In the genomic region with DNA sequence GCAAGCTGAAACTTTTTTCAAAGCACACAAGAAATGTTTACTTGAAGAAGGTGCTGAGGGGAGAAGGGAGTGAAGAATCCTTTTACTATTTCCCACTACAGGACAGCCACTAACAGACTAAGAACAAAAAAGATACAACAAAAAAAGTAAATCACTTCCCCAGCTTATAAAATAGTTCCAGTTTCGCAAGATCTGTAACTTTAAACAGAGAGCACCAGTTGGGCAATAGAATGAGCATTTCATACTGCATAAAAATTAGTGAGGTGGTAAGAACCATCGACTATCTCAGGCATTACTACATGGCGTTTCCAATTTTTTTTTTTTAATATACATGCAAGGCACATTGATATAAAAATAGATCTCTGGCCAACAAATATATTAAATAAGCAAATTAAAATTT, we compare ENCODE assay signal across 1 cellular context.
A peak's percentile ranks its signal among the peaks of the same experiment; 100 is the strongest.
TF ChIP-seq lines count a peak whose summit lies in the region.

No MANE protein-coding gene starts in this region.

TF ChIP-seq in HepG2, 621 proteins besides CTCF, POLR2A, EP300 and RAD21:
- TF ChIP-seq, protein P1, sequence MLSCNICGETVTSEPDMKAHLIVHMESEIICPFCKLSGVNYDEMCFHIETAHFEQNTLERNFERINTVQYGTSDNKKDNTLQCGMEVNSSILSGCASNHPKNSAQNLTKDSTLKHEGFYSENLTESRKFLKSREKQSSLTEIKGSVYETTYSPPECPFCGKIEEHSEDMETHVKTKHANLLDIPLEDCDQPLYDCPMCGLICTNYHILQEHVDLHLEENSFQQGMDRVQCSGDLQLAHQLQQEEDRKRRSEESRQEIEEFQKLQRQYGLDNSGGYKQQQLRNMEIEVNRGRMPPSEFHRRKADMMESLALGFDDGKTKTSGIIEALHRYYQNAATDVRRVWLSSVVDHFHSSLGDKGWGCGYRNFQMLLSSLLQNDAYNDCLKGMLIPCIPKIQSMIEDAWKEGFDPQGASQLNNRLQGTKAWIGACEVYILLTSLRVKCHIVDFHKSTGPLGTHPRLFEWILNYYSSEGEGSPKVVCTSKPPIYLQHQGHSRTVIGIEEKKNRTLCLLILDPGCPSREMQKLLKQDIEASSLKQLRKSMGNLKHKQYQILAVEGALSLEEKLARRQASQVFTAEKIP (CRISPR knock-in tag; IDR thresholded peaks at IDR 0.05; ENCODE audit: borderline replicate concordance) = no peak
- TF ChIP-seq PRPF4 (IDR thresholded peaks at IDR 0.05; ENCODE audit: low read depth, low read length, poor library complexity, severe bottlenecking) (no peak), ZNF766 (CRISPR knock-in tag; IDR thresholded peaks at IDR 0.05; ENCODE audit: borderline replicate concordance) (no peak), CEBPB (IDR thresholded peaks at IDR 0.05; ENCODE audit: borderline replicate concordance, low read depth, low read length) (peak; percentile 53; the same call in 1 of the 2 replicates), ERF (CRISPR knock-in tag; IDR thresholded peaks at IDR 0.05) (no peak)
- TF ChIP-seq, protein P2, sequence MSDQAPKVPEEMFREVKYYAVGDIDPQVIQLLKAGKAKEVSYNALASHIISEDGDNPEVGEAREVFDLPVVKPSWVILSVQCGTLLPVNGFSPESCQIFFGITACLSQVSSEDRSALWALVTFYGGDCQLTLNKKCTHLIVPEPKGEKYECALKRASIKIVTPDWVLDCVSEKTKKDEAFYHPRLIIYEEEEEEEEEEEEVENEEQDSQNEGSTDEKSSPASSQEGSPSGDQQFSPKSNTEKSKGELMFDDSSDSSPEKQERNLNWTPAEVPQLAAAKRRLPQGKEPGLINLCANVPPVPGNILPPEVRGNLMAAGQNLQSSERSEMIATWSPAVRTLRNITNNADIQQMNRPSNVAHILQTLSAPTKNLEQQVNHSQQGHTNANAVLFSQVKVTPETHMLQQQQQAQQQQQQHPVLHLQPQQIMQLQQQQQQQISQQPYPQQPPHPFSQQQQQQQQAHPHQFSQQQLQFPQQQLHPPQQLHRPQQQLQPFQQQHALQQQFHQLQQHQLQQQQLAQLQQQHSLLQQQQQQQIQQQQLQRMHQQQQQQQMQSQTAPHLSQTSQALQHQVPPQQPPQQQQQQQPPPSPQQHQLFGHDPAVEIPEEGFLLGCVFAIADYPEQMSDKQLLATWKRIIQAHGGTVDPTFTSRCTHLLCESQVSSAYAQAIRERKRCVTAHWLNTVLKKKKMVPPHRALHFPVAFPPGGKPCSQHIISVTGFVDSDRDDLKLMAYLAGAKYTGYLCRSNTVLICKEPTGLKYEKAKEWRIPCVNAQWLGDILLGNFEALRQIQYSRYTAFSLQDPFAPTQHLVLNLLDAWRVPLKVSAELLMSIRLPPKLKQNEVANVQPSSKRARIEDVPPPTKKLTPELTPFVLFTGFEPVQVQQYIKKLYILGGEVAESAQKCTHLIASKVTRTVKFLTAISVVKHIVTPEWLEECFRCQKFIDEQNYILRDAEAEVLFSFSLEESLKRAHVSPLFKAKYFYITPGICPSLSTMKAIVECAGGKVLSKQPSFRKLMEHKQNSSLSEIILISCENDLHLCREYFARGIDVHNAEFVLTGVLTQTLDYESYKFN (CRISPR knock-in tag; conservative IDR thresholded peaks at IDR 0.05) = no peak
